ENCODE assay signal across 28 cellular contexts in the genomic region with DNA sequence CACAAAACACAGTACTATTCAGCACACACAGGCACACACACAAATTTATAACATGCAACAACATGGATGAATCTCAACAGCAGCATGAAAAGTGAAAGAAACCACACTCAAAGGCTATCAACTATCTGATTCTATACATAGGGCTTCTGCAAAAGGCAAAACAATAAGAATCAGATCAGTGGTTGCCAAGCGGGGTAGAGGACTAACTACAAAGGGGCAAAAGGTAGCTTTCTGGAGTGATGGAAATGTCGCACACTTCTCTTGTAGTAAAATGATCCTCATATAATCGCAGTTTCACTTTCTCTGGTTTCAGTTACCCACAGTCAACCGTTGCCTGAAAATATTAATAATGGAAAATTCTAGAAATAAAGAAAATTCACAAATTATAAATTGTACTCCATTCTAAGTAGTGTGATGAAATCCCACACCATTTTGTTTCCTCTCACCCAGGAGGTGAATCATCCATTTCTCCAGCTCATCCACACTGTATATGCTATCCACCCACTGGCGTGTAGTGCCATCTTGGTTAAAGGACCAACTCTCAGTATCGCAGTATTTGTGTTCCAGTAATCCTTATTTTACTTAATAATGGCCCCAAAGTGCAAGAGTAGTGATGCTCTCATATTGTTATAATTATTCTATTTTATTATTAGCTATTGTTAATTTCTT. TPM values are rescaled to one million over a fixed set of nuclear protein-coding genes. Genes with fewer than 3 reads are reported as not detected.
"Had no signal": no experiment of that assay in that cellular context is flagged by ENCODE, and none has a peak within 500 bp of the region (broad histone marks: within the 10 kb centered on the region; RNA-seq: fewer than 3 reads in every experiment).

No MANE protein-coding gene starts in this region.

- H3K9me3 Mint-ChIP-seq: central memory CD8-positive, alpha-beta T cell had no signal

- H3K27ac Mint-ChIP-seq: activated CD4-positive, alpha-beta memory T cell treated with anti-CD3 and anti-CD28 coated beads for 36 hours; activated CD8-positive, alpha-beta memory T cell treated with anti-CD3 and anti-CD28 coated beads, Interleukin-2, amount 10 ng/mL, durations not matched to agents 7 days and 5 days; activated naive CD4-positive, alpha-beta T cell treated with anti-CD3 and anti-CD28 coated beads for 36 hours; memory B cell; natural killer cell treated with Interleukin-12 subunit alpha and Interleukin-12 subunit beta and Interleukin-15 and Interleukin-18, amount 100 ng/mL, for 72 hours had no signal

- H3K27me3 ChIP-seq: adrenal gland, ascending aorta, brain microvascular endothelial cell, esophagus muscularis mucosa, gastroesophageal sphincter, ovary, spleen, stomach, suprapubic skin, tibial nerve had no signal

- H3K4me1 ChIP-seq: prostate gland, spleen had no signal

- H3K27ac ChIP-seq: adrenal gland, brain microvascular endothelial cell, esophagus muscularis mucosa, gastroesophageal sphincter, ovary, prostate gland, SK-N-MC, spleen, stomach, suprapubic skin, tibial nerve, VCaP had no signal

- H3K36me3 ChIP-seq: adrenal gland, ascending aorta, brain microvascular endothelial cell, esophagus muscularis mucosa, gastroesophageal sphincter, ovary, prostate gland, spleen, suprapubic skin had no signal

- H3K27me3 Mint-ChIP-seq: activated CD4-positive, alpha-beta memory T cell treated with anti-CD3 and anti-CD28 coated beads for 36 hours; activated CD8-positive, alpha-beta memory T cell treated with anti-CD3 and anti-CD28 coated beads, Interleukin-2, amount 10 ng/mL, durations not matched to agents 7 days and 5 days; central memory CD8-positive, alpha-beta T cell; memory B cell; natural killer cell treated with Interleukin-12 subunit alpha and Interleukin-12 subunit beta and Interleukin-15 and Interleukin-18, amount 100 ng/mL, for 72 hours had no signal

- DNase-seq: activated CD4-positive, alpha-beta memory T cell treated with anti-CD3 and anti-CD28 coated beads for 36 hours; activated CD4-positive, alpha-beta T cell treated with anti-CD3 and anti-CD28 coated beads for 1 hour; activated CD8-positive, alpha-beta memory T cell treated with anti-CD3 and anti-CD28 coated beads, Interleukin-2, amount 10 ng/mL, durations not matched to agents 7 days and 5 days; activated naive CD4-positive, alpha-beta T cell treated with anti-CD3 and anti-CD28 coated beads for 36 hours; adrenal gland; brain microvascular endothelial cell; effector memory CD4-positive, alpha-beta T cell; head of caudate nucleus; hypothalamus; ovary; spleen; stimulated activated CD4-positive, alpha-beta T cell treated with anti-CD3 and anti-CD28 coated beads, Interleukin-4, amount 100 ng/mL, for 4 hours; stomach; SW 1271 had no signal

- H3K4me3 ChIP-seq: adrenal gland, ascending aorta, esophagus muscularis mucosa, gastroesophageal sphincter, ovary, prostate gland, SK-N-MC, spleen, stomach, suprapubic skin, tibial nerve had no signal

- H3K9me3 ChIP-seq: adrenal gland, ascending aorta, esophagus muscularis mucosa, ovary, prostate gland, suprapubic skin had no signal

- H3K4me3 Mint-ChIP-seq: activated CD4-positive, alpha-beta memory T cell treated with anti-CD3 and anti-CD28 coated beads for 36 hours; activated CD8-positive, alpha-beta memory T cell treated with anti-CD3 and anti-CD28 coated beads, Interleukin-2, amount 10 ng/mL, durations not matched to agents 7 days and 5 days; activated naive CD4-positive, alpha-beta T cell treated with anti-CD3 and anti-CD28 coated beads for 36 hours; central memory CD8-positive, alpha-beta T cell; memory B cell; natural killer cell treated with Interleukin-12 subunit alpha and Interleukin-12 subunit beta and Interleukin-15 and Interleukin-18, amount 100 ng/mL, for 72 hours had no signal

- ATAC-seq: activated CD8-positive, alpha-beta memory T cell treated with anti-CD3 and anti-CD28 coated beads, Interleukin-2, amount 10 ng/mL, durations not matched to agents 7 days and 5 days; gastroesophageal sphincter; natural killer cell treated with Interleukin-12 subunit alpha and Interleukin-12 subunit beta and Interleukin-15 and Interleukin-18, amount 100 ng/mL, for 72 hours had no signal

RNA-seq across cellular contexts. Expression of gene PLN, which starts 12.8 kb away (rescaled TPM):
- total RNA-seq: activated CD4-positive, alpha-beta memory T cell treated with anti-CD3 and anti-CD28 coated beads for 36 hours; activated CD8-positive, alpha-beta memory T cell treated with anti-CD3 and anti-CD28 coated beads, Interleukin-2, amount 10 ng/mL, durations not matched to agents 7 days and 5 days; activated naive CD4-positive, alpha-beta T cell treated with anti-CD3 and anti-CD28 coated beads for 36 hours; dermis microvascular lymphatic vessel endothelial cell; endothelial cell of umbilical vein; natural killer cell treated with Interleukin-12 subunit alpha and Interleukin-12 subunit beta and Interleukin-15 and Interleukin-18, amount 100 ng/mL, for 72 hours; T-helper 2 cell treated with Interferon-gamma antibody and Interleukin-4, amounts not matched to agents 100 ng/mL and 5 ng/mL, for 36 hours had no signal
- polyA plus RNA-seq: endothelial cell of umbilical vein had no signal
